ENCODE assay signal across 8 cellular contexts in the genomic region with DNA sequence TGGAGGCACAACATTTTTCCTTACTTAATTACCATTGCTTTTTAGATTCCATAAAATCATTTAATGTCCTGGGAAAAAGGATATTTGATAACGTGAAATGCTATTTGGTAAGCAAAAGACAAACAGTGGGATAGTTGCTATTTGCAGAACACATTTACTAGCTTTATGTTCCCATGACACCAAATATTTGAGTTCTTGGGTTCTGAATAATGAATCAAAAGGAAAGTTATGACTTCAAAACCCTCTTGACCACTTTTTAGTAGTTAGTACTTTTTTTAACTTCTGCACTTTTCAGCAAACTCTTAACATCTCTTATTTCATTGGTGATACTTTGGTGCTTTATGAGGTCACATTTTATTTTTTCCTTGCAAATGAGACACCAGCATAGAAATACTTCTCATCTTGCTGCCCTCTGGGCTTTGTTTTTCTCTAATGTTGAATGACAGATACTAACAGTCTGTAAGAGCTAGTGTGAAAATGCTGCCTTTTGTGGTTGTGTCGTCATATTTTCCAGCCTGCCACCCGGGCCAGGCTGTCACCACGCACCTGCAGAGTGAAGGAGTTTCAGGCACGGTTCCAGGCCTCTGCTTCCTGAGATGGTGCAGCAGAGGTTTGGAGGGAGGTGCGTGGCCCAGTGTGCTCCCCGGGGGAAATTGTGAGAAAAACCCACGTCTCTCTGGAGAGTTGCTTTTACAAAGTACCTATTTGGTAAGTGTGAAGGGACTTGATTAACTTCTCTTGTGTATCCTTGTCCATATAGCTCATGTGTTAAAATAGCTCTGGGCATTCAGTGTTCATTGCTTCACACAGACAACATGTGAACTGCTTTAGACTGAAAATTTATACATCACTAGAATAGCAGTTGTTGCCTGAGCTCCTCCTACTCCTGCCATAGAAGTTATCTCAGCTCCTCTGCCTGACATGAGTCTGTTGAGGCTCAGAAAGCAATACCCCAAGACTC.
A peak's percentile ranks its signal among the peaks of the same experiment; 100 is the strongest.
DNase-seq lines count a peak whose midpoint lies in the region; ATAC-seq lines count a peak whose summit lies in the region.

No MANE protein-coding gene starts in this region.

- DNase-seq in CD1c-positive myeloid dendritic cell (ENCODE audit: extremely low spot score) (peak; percentile 2), NCI-H69 (lab: John Stamatoyannopoulos, UW) (no peak), hypothalamus (lab: John Stamatoyannopoulos, UW) (no peak), DMS79 (lab: John Stamatoyannopoulos, UW) (no peak)
- DNase-seq in activated CD8-positive, alpha-beta memory T cell treated with anti-CD3 and anti-CD28 coated beads, Interleukin-2, amount 50 U/mL, for 1 hour (ENCODE audit: extremely low read depth): peak; percentile 62
- DNase-seq in stimulated activated CD4-positive, alpha-beta T cell treated with anti-CD3 and anti-CD28 coated beads, Interleukin-15, amount 100 ng/mL, for 1 hour (ENCODE audit: low read depth in 1 of 2, low spot score in 1 of 2): peak; percentile 12 to 24

- ATAC-seq in GM19438 (IDR thresholded peaks at IDR 0.05; ENCODE audit: low read depth, unreplicated experiment): peak; percentile 78
- ATAC-seq in HG03460 (IDR thresholded peaks at IDR 0.05; ENCODE audit: unreplicated experiment): peak; percentile 76

Comparison
In these comparisons a context has a peak if more than half of its experiments do, and no peak if none do; other contexts are left out.
1. DNase-seq: peak in CD1c-positive myeloid dendritic cell (single experiment), activated CD8-positive, alpha-beta memory T cell treated with anti-CD3 and anti-CD28 coated beads, Interleukin-2, amount 50 U/mL, for 1 hour (single experiment) and stimulated activated CD4-positive, alpha-beta T cell treated with anti-CD3 and anti-CD28 coated beads, Interleukin-15, amount 100 ng/mL, for 1 hour (2 of 2); none in NCI-H69 (single experiment), hypothalamus (0 of 51) and DMS79 (single experiment).